Comparison of ENCODE assay signal across 19 cellular contexts in the genomic region with DNA sequence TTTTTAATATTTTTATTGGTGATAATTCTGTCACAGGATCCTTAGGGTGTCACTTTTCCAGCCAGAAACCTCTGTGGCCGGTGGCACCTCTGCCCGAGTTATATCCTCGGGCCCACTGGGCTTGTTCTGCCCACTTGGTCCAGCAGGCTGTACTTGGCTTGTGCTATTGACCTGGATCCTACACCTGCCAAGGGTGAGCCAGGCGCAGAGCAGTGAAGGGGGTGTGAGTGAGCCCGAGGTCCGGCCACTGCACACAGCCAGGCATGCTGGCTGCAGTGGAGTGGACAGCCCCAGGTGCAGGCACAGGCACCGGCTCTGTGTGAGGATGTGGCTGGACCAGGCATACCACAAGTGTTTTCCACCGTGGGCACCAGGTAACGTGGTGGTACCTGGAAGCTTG.
"Had no signal": no experiment of that assay in that cellular context is flagged by ENCODE, and none has a peak within 500 bp of the region (broad histone marks: within the 10 kb centered on the region; RNA-seq: fewer than 3 reads in every experiment).

No MANE protein-coding gene starts in this region.

- H3K4me1 ChIP-seq: heart right ventricle, left ventricle myocardium inferior, parathyroid adenoma, psoas muscle, right atrium auricular region, tibial nerve, upper lobe of left lung had no signal

- H3K27ac ChIP-seq: heart right ventricle, hepatocyte, left ventricle myocardium inferior, neutrophil, parathyroid adenoma, psoas muscle, right atrium auricular region, skin epidermis, tibial nerve, upper lobe of left lung had no signal

- H3K4me3 ChIP-seq: heart right ventricle, hepatocyte, left ventricle myocardium inferior, psoas muscle, right atrium auricular region, skin epidermis, tibial nerve, upper lobe of left lung had no signal

- H3K9me3 ChIP-seq: upper lobe of left lung had no signal

- H3K4me2 ChIP-seq: hepatocyte had no signal

- H2AFZ ChIP-seq: hepatocyte, parathyroid adenoma had no signal

- FAIRE-seq: urothelium cell line had no signal

- H3K9ac ChIP-seq: parathyroid adenoma had no signal

- H3K79me2 ChIP-seq: hepatocyte, parathyroid adenoma had no signal

- H3K36me3 ChIP-seq: neutrophil had no signal

- H3K27me3 ChIP-seq: heart right ventricle, hepatocyte, neutrophil, right atrium auricular region, tibial nerve, upper lobe of left lung had no signal

- DNase-seq: heart right ventricle; islet precursor cell; left ventricle myocardium inferior; naive thymus-derived CD8-positive, alpha-beta T cell; occipital lobe; psoas muscle; stimulated activated CD4-positive, alpha-beta T cell treated with anti-CD3 and anti-CD28 coated beads, Interleukin-4, amount 100 ng/mL, for 24 hours; stimulated activated naive CD4-positive, alpha-beta T cell treated with Interleukin-2 at 50 U/mL for 16 hours; stimulated activated naive CD8-positive, alpha-beta T cell treated with anti-CD3 and anti-CD28 coated beads, Interleukin-15, amount 100 ng/mL, for 72 hours; substantia nigra had no signal

- ATAC-seq: heart right ventricle; naive thymus-derived CD8-positive, alpha-beta T cell; psoas muscle; sciatic nerve; stimulated activated naive CD8-positive, alpha-beta T cell treated with anti-CD3 and anti-CD28 coated beads, Interleukin-15, amount 100 ng/mL, for 72 hours had no signal
